ENCODE assay signal across 19 cellular contexts in the genomic region with DNA sequence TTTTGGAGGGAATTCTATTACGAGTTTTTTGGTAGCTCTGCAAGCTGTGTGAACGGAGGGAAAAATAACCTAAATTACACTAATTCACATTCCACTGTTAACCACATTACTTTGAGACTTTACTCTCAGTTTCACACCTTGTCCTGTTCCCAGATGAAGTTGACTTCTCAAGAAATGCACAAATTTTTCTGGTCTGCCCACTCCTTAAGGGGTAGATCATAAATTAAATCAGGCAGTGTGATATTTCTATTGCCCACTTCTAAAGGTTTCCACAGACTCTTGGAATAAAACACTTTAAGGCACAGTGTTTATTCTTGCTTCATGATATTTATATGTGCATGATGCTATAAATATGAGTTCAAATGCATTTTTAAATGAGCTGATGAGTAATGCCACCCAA.
"Had no signal": no experiment of that assay in that cellular context is flagged by ENCODE, and none has a peak within 500 bp of the region (broad histone marks: within the 10 kb centered on the region; RNA-seq: fewer than 3 reads in every experiment).

No MANE protein-coding gene starts in this region.

- H3K27me3 ChIP-seq: foreskin keratinocyte, right lobe of liver, suprapubic skin, tibial artery, upper lobe of right lung, vagina had no signal

- H3K27me3 Mint-ChIP-seq: dendritic cell treated with granulocyte-macrophage colony-stimulating factor and Interleukin-4, amounts not matched to agents 40 ng/mL and 50 ng/mL, for 4 days; memory B cell; naive B cell; stimulated activated memory B cell treated with anti-CD40 and anti-IgM and Interleukin-4, amounts not matched to agents 10 μg/mL and 1 μg/mL and 100 μg/mL, for 72 hours had no signal

- ATAC-seq: foreskin keratinocyte; lower lobe of right lung; psoas muscle; right lobe of liver; stimulated activated memory B cell treated with anti-CD40 and anti-IgM and Interleukin-4, amounts not matched to agents 10 μg/mL and 1 μg/mL and 100 μg/mL, for 72 hours; upper lobe of right lung had no signal

- H3K9me3 ChIP-seq: left ventricle myocardium inferior, lower lobe of right lung, psoas muscle, right lobe of liver, suprapubic skin, tibial artery, upper lobe of right lung, vagina had no signal

- H3K27ac Mint-ChIP-seq: dendritic cell treated with granulocyte-macrophage colony-stimulating factor and Interleukin-4, amounts not matched to agents 40 ng/mL and 50 ng/mL, for 4 days; immature natural killer cell; memory B cell; mesothelial cell of epicardium; nephron progenitor cell; stimulated activated memory B cell treated with anti-CD40 and anti-IgM and Interleukin-4, amounts not matched to agents 10 μg/mL and 1 μg/mL and 100 μg/mL, for 72 hours had no signal

- H3K36me3 Mint-ChIP-seq: immature natural killer cell; memory B cell; mesothelial cell of epicardium; naive B cell; stimulated activated memory B cell treated with anti-CD40 and anti-IgM and Interleukin-4, amounts not matched to agents 10 μg/mL and 1 μg/mL and 100 μg/mL, for 72 hours had no signal

- DNase-seq: foreskin keratinocyte; immature natural killer cell; left ventricle myocardium inferior; lower lobe of right lung; naive B cell; nephron progenitor cell; psoas muscle; retina; right lobe of liver; stimulated activated CD4-positive, alpha-beta T cell treated with anti-CD3 and anti-CD28 coated beads, Interleukin-4, amount 100 ng/mL, for 24 hours; tibial artery; upper lobe of right lung had no signal

- H3K4me1 Mint-ChIP-seq: mesothelial cell of epicardium had no signal

- H2AFZ ChIP-seq: parathyroid adenoma had no signal

- H3K4me3 Mint-ChIP-seq: dendritic cell treated with granulocyte-macrophage colony-stimulating factor and Interleukin-4, amounts not matched to agents 40 ng/mL and 50 ng/mL, for 4 days; immature natural killer cell; memory B cell; mesothelial cell of epicardium; naive B cell; nephron progenitor cell; stimulated activated memory B cell treated with anti-CD40 and anti-IgM and Interleukin-4, amounts not matched to agents 10 μg/mL and 1 μg/mL and 100 μg/mL, for 72 hours had no signal

- H3K36me3 ChIP-seq: left ventricle myocardium inferior, lower lobe of right lung, right lobe of liver, suprapubic skin, tibial artery, upper lobe of right lung, vagina had no signal

- H3K9ac ChIP-seq: parathyroid adenoma had no signal

- H3K4me1 ChIP-seq: foreskin keratinocyte, left ventricle myocardium inferior, lower lobe of right lung, parathyroid adenoma, vagina had no signal

- H3K27ac ChIP-seq: foreskin keratinocyte, left ventricle myocardium inferior, lower lobe of right lung, parathyroid adenoma, psoas muscle, right lobe of liver, suprapubic skin, tibial artery, upper lobe of right lung, vagina had no signal

- H3K9me3 Mint-ChIP-seq: dendritic cell treated with granulocyte-macrophage colony-stimulating factor and Interleukin-4, amounts not matched to agents 40 ng/mL and 50 ng/mL, for 4 days; immature natural killer cell; memory B cell; mesothelial cell of epicardium; nephron progenitor cell; stimulated activated memory B cell treated with anti-CD40 and anti-IgM and Interleukin-4, amounts not matched to agents 10 μg/mL and 1 μg/mL and 100 μg/mL, for 72 hours had no signal

- H3K4me3 ChIP-seq: left ventricle myocardium inferior, lower lobe of right lung, psoas muscle, right lobe of liver, suprapubic skin, tibial artery, upper lobe of right lung, vagina had no signal

- H3K79me2 ChIP-seq: parathyroid adenoma had no signal
